1 cellular context compared by ENCODE assay signal in the genomic region with DNA sequence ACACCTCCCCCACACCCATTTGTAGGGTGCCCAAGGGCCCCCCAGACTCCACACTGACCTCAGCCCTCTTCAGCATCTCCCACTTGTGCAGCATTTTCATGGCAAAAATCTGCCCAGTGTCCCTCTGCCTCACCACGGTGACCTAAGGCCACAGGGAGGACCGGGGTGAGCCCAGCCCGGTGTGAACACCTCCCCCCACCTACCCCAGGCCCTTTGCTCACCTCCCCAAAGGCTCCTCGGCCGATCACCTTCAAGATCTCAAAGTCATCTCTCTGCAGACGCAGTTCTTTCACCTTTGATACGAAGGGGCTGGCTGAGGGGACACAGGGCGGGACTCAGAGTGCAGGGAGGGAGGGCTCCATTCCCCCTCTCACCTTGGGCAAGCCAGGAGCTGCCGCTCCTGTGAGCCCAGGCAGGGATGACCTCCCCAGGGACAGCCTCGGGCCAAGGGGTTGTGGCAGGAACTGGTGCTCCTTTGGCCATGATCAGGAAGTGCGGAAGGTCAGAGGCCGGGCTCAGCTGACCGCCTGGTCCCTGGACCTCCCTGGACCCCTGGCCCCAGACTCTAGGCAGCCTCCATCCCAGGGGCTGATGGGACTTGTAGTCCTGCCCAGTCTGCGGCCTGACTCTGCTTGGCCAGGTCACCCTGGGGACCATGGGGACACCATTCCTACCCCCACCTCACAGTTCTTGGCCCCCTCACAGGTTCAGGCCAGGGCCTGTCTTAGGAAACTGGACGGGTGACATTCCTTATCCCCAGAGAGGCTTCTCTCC.
TF ChIP-seq lines count a peak whose summit lies in the region.

No MANE protein-coding gene starts in this region.

TF ChIP-seq in H1, 55 proteins besides CTCF, POLR2A, EP300 and RAD21:
- TF ChIP-seq NRF1 (IDR thresholded peaks at IDR 0.05; ENCODE audit: low read depth, low read length) (no peak), ASH2L (IDR thresholded peaks at IDR 0.05; ENCODE audit: low read length) (no peak), SP1 (IDR thresholded peaks at IDR 0.05; ENCODE audit: low read depth, low read length) (peak; percentile 52; the same call in 1 of the 2 replicates), SIX5 (IDR thresholded peaks at IDR 0.05; ENCODE audit: low read depth, low read length) (peak; percentile 39), BACH1 (IDR thresholded peaks at IDR 0.05; ENCODE audit: low read length) (no peak), PHF8 (conservative IDR thresholded peaks at IDR 0.05; ENCODE audit: low read depth, low read length) (no peak), TBP (IDR thresholded peaks at IDR 0.05; ENCODE audit: low read depth, low read length) (no peak), TAF1 (IDR thresholded peaks at IDR 0.05; ENCODE audit: low read depth, low read length) (no peak)
- TF ChIP-seq, protein P1, sequence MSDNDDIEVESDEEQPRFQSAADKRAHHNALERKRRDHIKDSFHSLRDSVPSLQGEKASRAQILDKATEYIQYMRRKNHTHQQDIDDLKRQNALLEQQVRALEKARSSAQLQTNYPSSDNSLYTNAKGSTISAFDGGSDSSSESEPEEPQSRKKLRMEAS (IDR thresholded peaks at IDR 0.05) = no peak
